ENCODE assay signal across 9 cellular contexts in the genomic region with DNA sequence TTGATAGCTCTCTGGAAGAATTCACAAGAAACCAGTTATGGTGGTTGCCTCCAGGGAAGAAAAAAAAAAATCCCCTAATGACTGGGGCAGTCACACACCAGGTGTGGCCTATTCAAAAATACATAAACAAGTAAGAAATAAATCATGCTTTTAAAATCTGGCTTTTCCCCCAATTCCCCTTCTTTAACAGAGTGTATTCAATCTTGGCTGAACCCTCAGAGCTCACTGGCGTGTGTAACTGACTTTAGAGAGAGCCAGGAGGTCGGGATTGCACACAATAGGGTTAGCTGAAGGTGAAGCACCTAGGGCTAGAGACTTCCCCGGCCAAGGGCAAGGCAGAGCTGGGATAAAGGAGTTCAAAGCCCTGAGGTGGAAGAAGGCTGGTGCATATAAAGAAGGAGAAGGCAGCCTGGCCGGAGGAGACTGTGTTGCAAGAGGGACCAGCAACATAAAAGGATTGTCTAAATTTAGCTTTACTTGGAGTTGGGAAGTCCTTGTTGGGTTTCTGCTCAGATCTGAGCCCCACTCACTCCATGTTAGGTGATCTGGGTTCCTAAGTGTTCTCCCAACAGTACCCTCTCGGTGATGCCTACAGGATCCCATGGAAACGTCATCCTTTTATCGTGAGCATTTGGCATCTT. TPM values are rescaled to one million over a fixed set of nuclear protein-coding genes. Genes with fewer than 3 reads are reported as not detected.
DNase-seq lines count a peak whose midpoint lies in the region; ATAC-seq and TF ChIP-seq lines count a peak whose summit lies in the region.
"Had no signal": no experiment of that assay in that cellular context is flagged by ENCODE, and none has a peak within 500 bp of the region (broad histone marks: within the 10 kb centered on the region; RNA-seq: fewer than 3 reads in every experiment).

No MANE protein-coding gene starts in this region.

- H3K4me1 Mint-ChIP-seq in activated naive CD8-positive, alpha-beta T cell treated with anti-CD3 and anti-CD28 coated beads for 36 hours, result peaks cover 87% of the 10 kb centered on the region

- CTCF ChIA-PET in HEK293T (lab: Yijun Ruan, JAX), result no interaction called here

- H3K27me3 Mint-ChIP-seq in activated naive CD8-positive, alpha-beta T cell treated with anti-CD3 and anti-CD28 coated beads for 36 hours, result no peaks in the 10 kb centered on the region

- no peak overlapping the region for H3K4me3 Mint-ChIP-seq in activated naive CD8-positive, alpha-beta T cell treated with anti-CD3 and anti-CD28 coated beads for 36 hours

- POLR2A ChIA-PET in HEK293T (lab: Yijun Ruan, JAX), result interaction anchor here (0.6 kb wide), 1 partner anchor 57 kb away, joined by 3 read pairs; no protein-coding TSS in a partner anchor

- no peaks in the 10 kb centered on the region for H3K9me3 Mint-ChIP-seq in activated naive CD8-positive, alpha-beta T cell treated with anti-CD3 and anti-CD28 coated beads for 36 hours

- H3K27ac Mint-ChIP-seq in activated naive CD8-positive, alpha-beta T cell treated with anti-CD3 and anti-CD28 coated beads for 36 hours, result peak overlapping the region; percentile 73

- ATAC-seq in GM18520 (IDR thresholded peaks at IDR 0.05; ENCODE audit: unreplicated experiment) (peak; percentile 49), HG02759 (IDR thresholded peaks at IDR 0.05; ENCODE audit: unreplicated experiment) (peak; percentile 61), HG03159 (IDR thresholded peaks at IDR 0.05; ENCODE audit: unreplicated experiment) (no peak), GM19452 (IDR thresholded peaks at IDR 0.05; ENCODE audit: unreplicated experiment) (no peak)

- no peak for DNase-seq in activated naive CD8-positive, alpha-beta T cell treated with anti-CD3 and anti-CD28 coated beads for 36 hours
- DNase-seq in renal cortical epithelial cell (ENCODE audit: low read depth) (peak; percentile 93), GM03348 (ENCODE audit: low spot score) (no peak), HEK293T (ENCODE audit: extremely low spot score) (no peak)
- DNase-seq: stimulated activated CD4-positive, alpha-beta T cell treated with anti-CD3 and anti-CD28 coated beads, Interleukin-12 subunit alpha, Interleukin-12 subunit beta, amount 100 ng/mL, for 4 hours had no signal

- peaks cover 66% of the 10 kb centered on the region for H3K36me3 Mint-ChIP-seq in activated naive CD8-positive, alpha-beta T cell treated with anti-CD3 and anti-CD28 coated beads for 36 hours

TF ChIP-seq in HEK293T, 16 proteins besides CTCF, POLR2A, EP300 and RAD21:
- TF ChIP-seq LEF1 (IDR thresholded peaks at IDR 0.05; ENCODE audit: borderline replicate concordance) (no peak), TARDBP (IDR thresholded peaks at IDR 0.05) (no peak), ELF4 (IDR thresholded peaks at IDR 0.05) (no peak), FOXK2 (IDR thresholded peaks at IDR 0.05) (no peak), CTBP1 (IDR thresholded peaks at IDR 0.05; ENCODE audit: borderline replicate concordance) (no peak), FOXM1 (IDR thresholded peaks at IDR 0.05; ENCODE audit: borderline replicate concordance) (no peak), L3MBTL2 (conservative IDR thresholded peaks at IDR 0.05) (no peak), BHLHE40 (IDR thresholded peaks at IDR 0.05; ENCODE audit: borderline replicate concordance) (no peak), SUZ12 (IDR thresholded peaks at IDR 0.05) (no peak), HDGF (IDR thresholded peaks at IDR 0.05; ENCODE audit: borderline replicate concordance) (no peak), ARNT (IDR thresholded peaks at IDR 0.05) (no peak), SP1 (IDR thresholded peaks at IDR 0.05) (no peak), NFRKB (IDR thresholded peaks at IDR 0.05) (no peak), FOXA1 (IDR thresholded peaks at IDR 0.05) (no peak), ZNF384 (IDR thresholded peaks at IDR 0.05) (no peak)
- TF ChIP-seq, protein P1, sequence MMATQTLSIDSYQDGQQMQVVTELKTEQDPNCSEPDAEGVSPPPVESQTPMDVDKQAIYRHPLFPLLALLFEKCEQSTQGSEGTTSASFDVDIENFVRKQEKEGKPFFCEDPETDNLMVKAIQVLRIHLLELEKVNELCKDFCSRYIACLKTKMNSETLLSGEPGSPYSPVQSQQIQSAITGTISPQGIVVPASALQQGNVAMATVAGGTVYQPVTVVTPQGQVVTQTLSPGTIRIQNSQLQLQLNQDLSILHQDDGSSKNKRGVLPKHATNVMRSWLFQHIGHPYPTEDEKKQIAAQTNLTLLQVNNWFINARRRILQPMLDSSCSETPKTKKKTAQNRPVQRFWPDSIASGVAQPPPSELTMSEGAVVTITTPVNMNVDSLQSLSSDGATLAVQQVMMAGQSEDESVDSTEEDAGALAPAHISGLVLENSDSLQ (IDR thresholded peaks at IDR 0.05), result no peak

RNA-seq across cellular contexts. Expression of a gene that starts 19.7 kb away (rescaled TPM):
- 100 to 1,000 TPM; 198 TPM for total RNA-seq in activated naive CD8-positive, alpha-beta T cell treated with anti-CD3 and anti-CD28 coated beads for 36 hours
- total RNA-seq in renal cortical epithelial cell, result 20.8 and 39.5 TPM in 2 replicates

RNA-seq across cellular contexts. Expression of a gene that starts 30.4 kb away (rescaled TPM):
- total RNA-seq in activated naive CD8-positive, alpha-beta T cell treated with anti-CD3 and anti-CD28 coated beads for 36 hours, result 10 to 100 TPM; 17.7 to 19.4 TPM
- total RNA-seq in renal cortical epithelial cell, result 19.8 and 41.0 TPM in 2 replicates

Comparison
In these comparisons a context has a peak if more than half of its experiments do, and no peak if none do; other contexts are left out.
1. ATAC-seq: peak in GM18520 (single experiment) and HG02759 (single experiment); none in HG03159 (single experiment) and GM19452 (single experiment).